ENCODE assay signal across 1 cellular context in the genomic region with DNA sequence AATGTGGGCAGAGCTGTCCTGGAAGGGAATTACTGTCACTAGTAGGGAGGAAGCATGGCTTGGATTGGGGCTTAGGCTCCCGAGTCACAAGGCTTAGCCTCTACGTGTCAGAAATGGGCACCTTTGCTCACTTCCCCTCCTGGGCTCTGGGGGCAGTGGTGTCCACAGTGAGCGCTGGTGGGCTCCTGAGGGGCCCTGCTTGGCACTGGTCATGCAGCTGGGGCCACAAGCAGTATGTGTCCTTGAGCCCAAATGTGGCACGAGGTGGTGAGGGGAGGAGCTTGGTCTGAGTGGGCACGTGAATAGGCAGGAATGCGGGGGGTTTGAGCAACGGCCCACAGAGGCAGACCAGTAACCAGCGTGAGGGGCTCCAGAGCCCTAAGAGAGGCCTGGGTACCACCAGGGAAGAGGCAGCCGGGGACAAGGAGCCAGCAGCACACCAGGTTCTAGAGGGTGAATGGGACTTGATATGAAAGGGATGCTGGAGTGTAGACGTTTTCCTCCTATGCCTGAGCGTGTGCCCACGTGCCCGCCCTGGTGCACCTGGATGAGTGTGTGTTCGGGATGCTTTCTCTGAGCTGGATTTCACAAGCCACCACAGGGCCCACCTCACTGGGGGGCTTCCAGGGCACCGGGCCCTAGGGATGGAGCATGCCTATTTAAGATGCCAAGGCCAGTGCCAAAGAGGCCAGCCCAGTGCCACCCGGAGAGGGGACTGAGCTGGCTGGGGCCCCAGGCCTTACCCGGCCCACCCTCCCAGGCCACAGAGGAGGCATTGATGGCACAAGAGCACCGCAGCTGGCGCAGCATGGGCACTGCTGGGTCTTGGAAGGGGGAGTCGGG.
TF ChIP-seq lines count a peak whose summit lies in the region.

No MANE protein-coding gene starts in this region.

TF ChIP-seq in IMR-90, 13 proteins besides CTCF, POLR2A, EP300 and RAD21 (continued from another document):
- TF ChIP-seq BHLHE40 (IDR thresholded peaks at IDR 0.05; ENCODE audit: low read depth, low read length) (no peak), CHD1 (IDR thresholded peaks at IDR 0.05; ENCODE audit: low read depth, low read length) (no peak)
- TF ChIP-seq, protein P1, sequence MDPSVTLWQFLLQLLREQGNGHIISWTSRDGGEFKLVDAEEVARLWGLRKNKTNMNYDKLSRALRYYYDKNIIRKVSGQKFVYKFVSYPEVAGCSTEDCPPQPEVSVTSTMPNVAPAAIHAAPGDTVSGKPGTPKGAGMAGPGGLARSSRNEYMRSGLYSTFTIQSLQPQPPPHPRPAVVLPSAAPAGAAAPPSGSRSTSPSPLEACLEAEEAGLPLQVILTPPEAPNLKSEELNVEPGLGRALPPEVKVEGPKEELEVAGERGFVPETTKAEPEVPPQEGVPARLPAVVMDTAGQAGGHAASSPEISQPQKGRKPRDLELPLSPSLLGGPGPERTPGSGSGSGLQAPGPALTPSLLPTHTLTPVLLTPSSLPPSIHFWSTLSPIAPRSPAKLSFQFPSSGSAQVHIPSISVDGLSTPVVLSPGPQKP (IDR thresholded peaks at IDR 0.05; ENCODE audit: borderline replicate concordance, low read depth, low read length) = no peak
